In the genomic region with DNA sequence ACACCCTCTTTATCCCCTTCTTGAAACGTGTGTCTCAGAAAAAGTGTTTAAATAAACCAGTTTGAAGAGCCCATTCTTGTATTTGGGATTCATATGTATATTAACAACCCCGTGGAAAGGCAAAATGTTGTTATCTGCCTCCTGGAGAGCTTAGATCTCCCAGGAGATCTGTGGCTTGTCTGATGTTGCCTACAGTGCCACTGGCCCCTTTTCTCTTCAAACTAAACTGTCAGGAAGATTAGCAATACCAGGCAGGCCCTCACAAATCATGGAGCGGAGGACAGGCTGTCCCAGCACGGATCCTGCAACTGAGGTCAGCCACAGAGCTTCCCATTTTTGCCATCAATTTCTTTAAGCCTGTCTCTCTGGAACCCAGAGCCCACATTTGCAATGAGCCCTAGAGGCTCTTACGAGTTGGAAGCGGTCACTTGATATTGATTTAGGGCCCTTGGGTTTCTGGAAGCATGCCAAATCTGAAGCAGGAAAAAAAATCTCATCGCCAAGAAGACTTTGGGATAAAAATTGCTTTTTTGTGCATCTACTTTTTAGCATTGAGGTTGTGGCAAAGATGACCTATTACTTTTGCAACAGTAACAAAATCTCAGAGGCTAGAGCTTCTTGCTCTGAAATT, we compare ENCODE assay signal across 13 cellular contexts.
DNase-seq lines count a peak whose midpoint lies in the region; ATAC-seq, FAIRE-seq and TF ChIP-seq lines count a peak whose summit lies in the region.
"Had no signal": no experiment of that assay in that cellular context is flagged by ENCODE, and none has a peak within 500 bp of the region (broad histone marks: within the 10 kb centered on the region; RNA-seq: fewer than 3 reads in every experiment).

No MANE protein-coding gene starts in this region.

- CTCF ChIA-PET in A673 (lab: Charles Lee) = no interaction called here

- no peaks in the 10 kb centered on the region; the same call in 2 of the 3 replicates for H3K9me3 Mint-ChIP-seq in GM23338
- H3K9me3 Mint-ChIP-seq: activated CD4-positive, alpha-beta T cell treated with anti-CD3 and anti-CD28 coated beads, Interleukin-2, amount 10 ng/mL, durations not matched to agents 24 days and 14 days had no signal

- H3K27ac ChIP-seq in A673 (ENCODE audit: low read depth, low read length, poor library complexity, severe bottlenecking) = peak overlapping the region; percentile 40
- H3K27ac ChIP-seq in GM23338 (ENCODE audit: low read depth) = no peak overlapping the region
- peak overlapping the region; percentile 83 for H3K27ac ChIP-seq in SJCRH30
- peak overlapping the region; percentile 100 for H3K27ac ChIP-seq in foreskin keratinocyte
- H3K27ac ChIP-seq: cardiac muscle cell had no signal

- H3K27ac Mint-ChIP-seq in GM23338 = no peak overlapping the region
- H3K27ac Mint-ChIP-seq: activated CD4-positive, alpha-beta T cell treated with anti-CD3 and anti-CD28 coated beads, Interleukin-2, amount 10 ng/mL, durations not matched to agents 24 days and 14 days had no signal

- POLR2A ChIA-PET in A673 (lab: Charles Lee; ENCODE audit: low non-redundant PET) = no interaction called here

- peaks cover 5% of the 10 kb centered on the region; the same call in 1 of the 3 replicates for H3K36me3 Mint-ChIP-seq in GM23338 (ENCODE audit: low read depth)

- no peak overlapping the region for H3K4me3 Mint-ChIP-seq in GM23338
- H3K4me3 Mint-ChIP-seq: activated CD4-positive, alpha-beta T cell treated with anti-CD3 and anti-CD28 coated beads, Interleukin-2, amount 10 ng/mL, durations not matched to agents 24 days and 14 days had no signal

- ATAC-seq in GM23338 (peak; percentile 48), foreskin keratinocyte (no peak), left cardiac atrium (no peak)
- ATAC-seq: HCT116, PC-3 had no signal

- BruUV-seq in A673 (replicated peaks; lab: Mats Ljungman, UMichigan) = no TSS peak

- H3F3A ChIP-seq in GM23338 (replicated peaks; ENCODE audit: low read depth) = no peaks in the 10 kb centered on the region

- peaks cover 4% of the 10 kb centered on the region for H3K27me3 Mint-ChIP-seq in GM23338 (ENCODE audit: insufficient read depth, low read depth, poor library complexity)

- TF ChIP-seq CTCF in A673 (conservative IDR thresholded peaks at IDR 0.05; ENCODE audit: low read depth, low read length) (no peak), GM23338 (conservative IDR thresholded peaks at IDR 0.05; ENCODE audit: low read depth in 2 of 2) (no peak), foreskin keratinocyte (conservative IDR thresholded peaks at IDR 0.05) (no peak)

- peak overlapping the region; percentile 19; the same call in 1 of the 2 replicates for H3K4me2 ChIP-seq in GM23338

- no peak overlapping the region for H3K4me3 ChIP-seq in A673 (ENCODE audit: low read depth, low read length, poor library complexity, severe bottlenecking)
- H3K4me3 ChIP-seq in GM23338 = no peak overlapping the region
- H3K4me3 ChIP-seq in SJCRH30 = no peak overlapping the region
- H3K4me3 ChIP-seq: cardiac muscle cell had no signal

- H2AFZ ChIP-seq in GM23338 = peak overlapping the region; percentile 76

- no peaks in the 10 kb centered on the region for H3K79me2 ChIP-seq in GM23338 (replicated peaks; ENCODE audit: insufficient read depth)

- peak; percentile 34 for DNase-seq in A673 (ENCODE audit: low spot score)
- DNase-seq in GM23338 (ENCODE audit: low spot score) = no peak
- peak; percentile 31 to 65 for DNase-seq in SJCRH30
- no peak for DNase-seq in foreskin keratinocyte
- no peak for DNase-seq in left cardiac atrium
- no peak for DNase-seq in urothelium cell line (ENCODE audit: low spot score)
- DNase-seq in cerebellum (ENCODE audit: low spot score) = no peak
- DNase-seq in cerebellar nuclear complex (lab: John Stamatoyannopoulos, UW) = no peak
- DNase-seq: activated CD4-positive, alpha-beta T cell treated with anti-CD3 and anti-CD28 coated beads, Interleukin-2, amount 10 ng/mL, durations not matched to agents 24 days and 14 days; activated naive CD4-positive, alpha-beta T cell treated with anti-CD3 and anti-CD28 coated beads, Interleukin-2, amount 50 U/mL, for 16 hours had no signal

- H3K9me2 ChIP-seq in GM23338 (ENCODE audit: insufficient read depth) = no peaks in the 10 kb centered on the region

- H3K9me3 ChIP-seq in A673 (ENCODE audit: low read depth, low read length, poor library complexity, severe bottlenecking) = no peaks in the 10 kb centered on the region
- H3K9me3 ChIP-seq in SJCRH30 (replicated peaks) = no peaks in the 10 kb centered on the region

- H3K27me3 ChIP-seq in A673 (replicated peaks; ENCODE audit: insufficient read depth, low read depth, low read length, poor library complexity) (no peaks in the 10 kb centered on the region), GM23338 (ENCODE audit: insufficient read depth) (no peaks in the 10 kb centered on the region), SJCRH30 (no peaks in the 10 kb centered on the region), foreskin keratinocyte (no peaks in the 10 kb centered on the region)
- H3K27me3 ChIP-seq: cardiac muscle cell had no signal

- H3K4me1 Mint-ChIP-seq in GM23338 = peaks cover 34% of the 10 kb centered on the region
- H3K4me1 Mint-ChIP-seq: activated CD4-positive, alpha-beta T cell treated with anti-CD3 and anti-CD28 coated beads, Interleukin-2, amount 10 ng/mL, durations not matched to agents 24 days and 14 days had no signal

- H3K36me3 ChIP-seq in A673 (ENCODE audit: insufficient read depth, low read length, poor library complexity, severe bottlenecking) = no peaks in the 10 kb centered on the region
- H3K36me3 ChIP-seq in GM23338 (ENCODE audit: insufficient read depth) = no peaks in the 10 kb centered on the region
- H3K36me3 ChIP-seq in SJCRH30 = no peaks in the 10 kb centered on the region
- H3K36me3 ChIP-seq: cardiac muscle cell had no signal

- intact Hi-C loops in A673 (cut with micrococcal nuclease; ENCODE audit: unreplicated experiment) = no loop called here
- intact Hi-C loops in left cardiac atrium (cut with DNase I) = no loop called here

- no peak for FAIRE-seq in urothelium cell line (lab: Jason Lieb, UNC)

- H4K20me1 ChIP-seq in GM23338 (replicated peaks; ENCODE audit: insufficient read depth) = no peaks in the 10 kb centered on the region

- H3K4me1 ChIP-seq in A673 (ENCODE audit: insufficient read depth, low read length, poor library complexity, severe bottlenecking) (peaks cover 16% of the 10 kb centered on the region), GM23338 (ENCODE audit: insufficient read depth) (peaks cover 17% of the 10 kb centered on the region), SJCRH30 (peaks cover 58% of the 10 kb centered on the region), foreskin keratinocyte (peaks cover 35% of the 10 kb centered on the region)

TF ChIP-seq in GM23338, 12 proteins besides CTCF, POLR2A, EP300 and RAD21 (continues in another document):
- TF ChIP-seq, protein P1, sequence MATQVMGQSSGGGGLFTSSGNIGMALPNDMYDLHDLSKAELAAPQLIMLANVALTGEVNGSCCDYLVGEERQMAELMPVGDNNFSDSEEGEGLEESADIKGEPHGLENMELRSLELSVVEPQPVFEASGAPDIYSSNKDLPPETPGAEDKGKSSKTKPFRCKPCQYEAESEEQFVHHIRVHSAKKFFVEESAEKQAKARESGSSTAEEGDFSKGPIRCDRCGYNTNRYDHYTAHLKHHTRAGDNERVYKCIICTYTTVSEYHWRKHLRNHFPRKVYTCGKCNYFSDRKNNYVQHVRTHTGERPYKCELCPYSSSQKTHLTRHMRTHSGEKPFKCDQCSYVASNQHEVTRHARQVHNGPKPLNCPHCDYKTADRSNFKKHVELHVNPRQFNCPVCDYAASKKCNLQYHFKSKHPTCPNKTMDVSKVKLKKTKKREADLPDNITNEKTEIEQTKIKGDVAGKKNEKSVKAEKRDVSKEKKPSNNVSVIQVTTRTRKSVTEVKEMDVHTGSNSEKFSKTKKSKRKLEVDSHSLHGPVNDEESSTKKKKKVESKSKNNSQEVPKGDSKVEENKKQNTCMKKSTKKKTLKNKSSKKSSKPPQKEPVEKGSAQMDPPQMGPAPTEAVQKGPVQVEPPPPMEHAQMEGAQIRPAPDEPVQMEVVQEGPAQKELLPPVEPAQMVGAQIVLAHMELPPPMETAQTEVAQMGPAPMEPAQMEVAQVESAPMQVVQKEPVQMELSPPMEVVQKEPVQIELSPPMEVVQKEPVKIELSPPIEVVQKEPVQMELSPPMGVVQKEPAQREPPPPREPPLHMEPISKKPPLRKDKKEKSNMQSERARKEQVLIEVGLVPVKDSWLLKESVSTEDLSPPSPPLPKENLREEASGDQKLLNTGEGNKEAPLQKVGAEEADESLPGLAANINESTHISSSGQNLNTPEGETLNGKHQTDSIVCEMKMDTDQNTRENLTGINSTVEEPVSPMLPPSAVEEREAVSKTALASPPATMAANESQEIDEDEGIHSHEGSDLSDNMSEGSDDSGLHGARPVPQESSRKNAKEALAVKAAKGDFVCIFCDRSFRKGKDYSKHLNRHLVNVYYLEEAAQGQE (IDR thresholded peaks at IDR 0.05; ENCODE audit: unreplicated experiment) = no peak
- TF ChIP-seq POLR2AphosphoS5 (IDR thresholded peaks at IDR 0.05; ENCODE audit: low read depth) (no peak), EZH2 (IDR thresholded peaks at IDR 0.05; ENCODE audit: low read depth, unreplicated experiment) (no peak), STAT1 (IDR thresholded peaks at IDR 0.05; ENCODE audit: unreplicated experiment) (no peak), EZH2phosphoT487 (IDR thresholded peaks at IDR 0.05; ENCODE audit: unreplicated experiment) (no peak), JUNB (IDR thresholded peaks at IDR 0.05; ENCODE audit: unreplicated experiment) (no peak)

Comparison
In these comparisons a context has a peak if more than half of its experiments do, and no peak if none do; other contexts are left out.
1. DNase-seq: peak in A673 (single experiment) and SJCRH30 (2 of 2); none in GM23338 (single experiment), foreskin keratinocyte (0 of 2), left cardiac atrium (single experiment), urothelium cell line (single experiment), cerebellum (single experiment) and cerebellar nuclear complex (0 of 2).